In genomic region chr14:91303091-91303923, GRCh38 we compare ENCODE assay signal across 9 cellular contexts. TPM values are rescaled to one million over a fixed set of nuclear protein-coding genes. Genes with fewer than 3 reads are reported as not detected.
DNase-seq lines count a peak whose midpoint lies in the region; ATAC-seq lines count a peak whose summit lies in the region.
"Had no signal": no experiment of that assay in that cellular context is flagged by ENCODE, and none has a peak within 500 bp of the region (broad histone marks: within the 10 kb centered on the region; RNA-seq: fewer than 3 reads in every experiment).

No MANE protein-coding gene starts in this region.

- peak; percentile 90 for ATAC-seq in activated CD8-positive, alpha-beta memory T cell treated with anti-CD3 and anti-CD28 coated beads, Interleukin-2, amount 10 ng/mL, durations not matched to agents 7 days and 5 days
- no peak for ATAC-seq in GM18520 (IDR thresholded peaks at IDR 0.05; ENCODE audit: unreplicated experiment)

- peaks cover 40% of the 10 kb centered on the region for H3K4me1 Mint-ChIP-seq in activated CD8-positive, alpha-beta memory T cell treated with anti-CD3 and anti-CD28 coated beads, Interleukin-2, amount 10 ng/mL, durations not matched to agents 7 days and 5 days

- H3K4me3 Mint-ChIP-seq in activated CD8-positive, alpha-beta memory T cell treated with anti-CD3 and anti-CD28 coated beads, Interleukin-2, amount 10 ng/mL, durations not matched to agents 7 days and 5 days = no peak overlapping the region

- no peak overlapping the region for H3K4me3 ChIP-seq in Jurkat, Clone E6-1 (ENCODE audit: low read length)
- H3K4me3 ChIP-seq: BLaER1 treated with 17β-estradiol and CSF1 and Interleukin-3, amounts not matched to agents 10 nM and 100 nM had no signal

- peak overlapping the region; percentile 84 for H3K27ac Mint-ChIP-seq in activated CD8-positive, alpha-beta memory T cell treated with anti-CD3 and anti-CD28 coated beads, Interleukin-2, amount 10 ng/mL, durations not matched to agents 7 days and 5 days

- no peaks in the 10 kb centered on the region for H3K9me3 Mint-ChIP-seq in activated CD8-positive, alpha-beta memory T cell treated with anti-CD3 and anti-CD28 coated beads, Interleukin-2, amount 10 ng/mL, durations not matched to agents 7 days and 5 days (ENCODE audit: low read depth)

- no peaks in the 10 kb centered on the region for H3K27me3 Mint-ChIP-seq in activated CD8-positive, alpha-beta memory T cell treated with anti-CD3 and anti-CD28 coated beads, Interleukin-2, amount 10 ng/mL, durations not matched to agents 7 days and 5 days

- CTCF ChIA-PET in activated CD8-positive, alpha-beta memory T cell treated with anti-CD3 and anti-CD28 coated beads, Interleukin-2, amount 10 ng/mL, durations not matched to agents 7 days and 5 days (lab: Charles Lee) = interaction anchor here (0.9 kb wide), 2 partner anchors 12 to 16 kb away, joined by 3 read pairs; no protein-coding TSS in a partner anchor

- peak; percentile 3 for DNase-seq in NOMO-1 treated with dmso at 0.1 percent for 144 hours (lab: John Stamatoyannopoulos, UW; ENCODE audit: unreplicated experiment)
- no peak for DNase-seq in NOMO-1 treated with DMSO at 0.1 percent for 48 hours (lab: John Stamatoyannopoulos, UW; ENCODE audit: unreplicated experiment)
- peak; percentile 56 for DNase-seq in Jurkat, Clone E6-1 (ENCODE audit: low read depth, low spot score)
- peak; percentile 87 for DNase-seq in activated CD8-positive, alpha-beta memory T cell treated with anti-CD3 and anti-CD28 coated beads, Interleukin-2, amount 10 ng/mL, durations not matched to agents 7 days and 5 days
- DNase-seq in iPS DF 19.7 (ENCODE audit: low read depth, low spot score) = peak; percentile 88
- peak; percentile 37 for DNase-seq in stimulated activated naive CD4-positive, alpha-beta T cell treated with Interleukin-2 at 50 U/mL for 16 hours (lab: John Stamatoyannopoulos, UW)
- DNase-seq in NCI-H187 treated with DMSO at 0.1 percent for 48 hours (lab: John Stamatoyannopoulos, UW) = no peak

- peaks cover 80% of the 10 kb centered on the region for H3K36me3 Mint-ChIP-seq in activated CD8-positive, alpha-beta memory T cell treated with anti-CD3 and anti-CD28 coated beads, Interleukin-2, amount 10 ng/mL, durations not matched to agents 7 days and 5 days

RNA-seq across cellular contexts. Expression of gene GPR68, which starts 58.8 kb away (rescaled TPM):
- polyA plus RNA-seq in Jurkat, Clone E6-1 (2012; ENCODE audit: insufficient read depth, insufficient read length) = 7.5 TPM
- 10 to 100 TPM; 44.5 to 48.0 TPM for total RNA-seq in activated CD8-positive, alpha-beta memory T cell treated with anti-CD3 and anti-CD28 coated beads, Interleukin-2, amount 10 ng/mL, durations not matched to agents 7 days and 5 days

Comparison
In these comparisons a context has a peak if more than half of its experiments do, and no peak if none do; other contexts are left out.
1. DNase-seq: peak in NOMO-1 treated with dmso at 0.1 percent for 144 hours (single experiment), Jurkat, Clone E6-1 (single experiment), activated CD8-positive, alpha-beta memory T cell treated with anti-CD3 and anti-CD28 coated beads, Interleukin-2, amount 10 ng/mL, durations not matched to agents 7 days and 5 days (single experiment), iPS DF 19.7 (single experiment) and stimulated activated naive CD4-positive, alpha-beta T cell treated with Interleukin-2 at 50 U/mL for 16 hours (single experiment); none in NOMO-1 treated with DMSO at 0.1 percent for 48 hours (single experiment) and NCI-H187 treated with DMSO at 0.1 percent for 48 hours (single experiment).